8 cellular contexts compared by ENCODE assay signal in genomic region chr9:101737705-101738565, GRCh38. TPM values are rescaled to one million over a fixed set of nuclear protein-coding genes. Genes with fewer than 3 reads are reported as not detected.
DNase-seq lines count a peak whose midpoint lies in the region; ATAC-seq and TF ChIP-seq lines count a peak whose summit lies in the region.

No MANE protein-coding gene starts in this region.

- H3K36me3 ChIP-seq in HUES64 (ENCODE audit: insufficient read depth, low read length) (no peaks in the 10 kb centered on the region), muscle layer of duodenum (ENCODE audit: control insufficient read depth in 1 of 2, insufficient read depth in 2 of 2, low read length in 2 of 2) (no peaks in the 10 kb centered on the region)

- H3K4me3 ChIP-seq in HUES64 (ENCODE audit: low read length) (peak overlapping the region; percentile 53), coronary artery (peak overlapping the region; percentile 61), muscle layer of duodenum (ENCODE audit: low read depth in 1 of 2, low read length in 2 of 2) (peak overlapping the region; percentile 32 to 74)

- TF ChIP-seq CTCF in coronary artery (IDR thresholded peaks at IDR 0.05): no peak

- H3K27me3 ChIP-seq in HUES64 (ENCODE audit: insufficient read depth, low read length) (peaks cover 52% of the 10 kb centered on the region), muscle layer of duodenum (ENCODE audit: low read depth, low read length) (peaks cover 18% of the 10 kb centered on the region)

- ATAC-seq in esophagus mucosa (no peak), HG03097 (IDR thresholded peaks at IDR 0.05; ENCODE audit: low FRiP score, unreplicated experiment) (no peak)

- H3K27ac ChIP-seq in HUES64 (ENCODE audit: low read depth, low read length) (no peak overlapping the region), coronary artery (no peak overlapping the region), muscle layer of duodenum (ENCODE audit: low read length) (no peak overlapping the region)

- peak; percentile 7 for DNase-seq in AG08395 (ENCODE audit: low spot score)
- no peak for DNase-seq in coronary artery (ENCODE audit: low spot score)
- DNase-seq in hepatic stellate cell (ENCODE audit: low spot score): no peak
- no peak for DNase-seq in epidermal melanocyte (ENCODE audit: insufficient read length, low spot score)

- peaks cover 19% of the 10 kb centered on the region for H3K9me3 ChIP-seq in HUES64 (ENCODE audit: insufficient read depth, low read depth, low read length)
- no peaks in the 10 kb centered on the region for H3K9me3 ChIP-seq in muscle layer of duodenum (ENCODE audit: control insufficient read depth in 1 of 2, low read length in 2 of 2)

- no peak overlapping the region for H3K9ac ChIP-seq in HUES64 (ENCODE audit: low read depth, low read length)

- WGBS in HUES64: 58% methylated on average over 78 of the region's 78 CpGs

- 0 out of 2 replicates have a peak, but pooled peaks cover 6% of the 10 kb centered on the region for H3K4me1 ChIP-seq in HUES64 (ENCODE audit: insufficient read depth, low read length)
- peaks cover 0 to 24% of the 10 kb centered on the region in 2 donors for H3K4me1 ChIP-seq in muscle layer of duodenum (ENCODE audit: control insufficient read depth in 1 of 2, insufficient read depth in 2 of 2, low read length in 2 of 2)

RNA-seq across cellular contexts. Expression of gene GRIN3A, which starts 0.5 kb away (rescaled TPM):
- 0.05 TPM for polyA plus RNA-seq in HUES64 (2013, experiment 1 of 2)
- 0.06 TPM for polyA plus RNA-seq in HUES64 (2013, experiment 2 of 2)
- total RNA-seq in esophagus mucosa: not detected
